In the genomic region with DNA sequence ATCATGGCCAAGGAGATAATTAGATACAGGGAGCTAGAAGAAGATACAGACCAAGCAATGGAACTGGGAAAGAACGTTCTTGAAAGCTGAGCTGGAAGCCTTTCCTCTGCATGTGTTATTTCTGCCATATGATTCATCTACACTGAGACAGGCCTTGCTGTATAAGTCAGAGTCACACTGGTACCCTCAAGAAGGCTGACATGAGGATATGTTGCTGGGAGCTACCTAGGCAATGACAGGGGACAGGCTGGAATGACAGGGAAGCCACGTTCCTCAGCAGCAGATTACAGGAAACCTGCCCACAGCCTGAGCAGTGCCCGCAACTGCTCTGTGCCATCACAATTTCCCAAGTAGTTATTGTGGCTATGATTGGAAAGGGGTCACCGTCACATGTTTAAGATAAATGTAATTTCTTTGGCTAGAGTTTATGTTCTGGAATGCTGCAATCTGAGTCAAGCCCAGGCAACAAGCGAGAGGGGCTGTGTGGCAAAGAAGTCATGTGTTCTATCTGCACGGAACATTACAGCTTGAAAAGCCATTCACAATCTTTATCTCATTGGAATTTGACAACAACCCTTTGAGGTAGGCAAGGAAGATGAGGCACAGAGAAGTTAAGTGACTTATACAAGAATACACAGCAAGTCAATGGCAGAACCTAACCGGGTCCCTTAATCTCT, we compare ENCODE assay signal across 1 cellular context.
A peak's percentile ranks its signal among the peaks of the same experiment; 100 is the strongest.
TF ChIP-seq lines count a peak whose summit lies in the region.

No MANE protein-coding gene starts in this region.

TF ChIP-seq in SK-N-SH, 30 proteins besides CTCF, POLR2A, EP300 and RAD21 (continued from another document):
- TF ChIP-seq JUND (IDR thresholded peaks at IDR 0.05) = no peak
- TF ChIP-seq FOXJ3 (CRISPR knock-in tag; IDR thresholded peaks at IDR 0.05) = no peak
- no peak for TF ChIP-seq EZH2phosphoT487 (IDR thresholded peaks at IDR 0.05; ENCODE audit: borderline replicate concordance, low read depth)
- no peak for TF ChIP-seq POLR2AphosphoS5 (IDR thresholded peaks at IDR 0.05; ENCODE audit: low read depth, low read length)
- TF ChIP-seq NFIC (IDR thresholded peaks at IDR 0.05; ENCODE audit: borderline replicate concordance) = no peak; the same call in 1 of the 2 replicates
- TF ChIP-seq SMC3 (IDR thresholded peaks at IDR 0.05; ENCODE audit: low read depth, low read length) = no peak
- TF ChIP-seq MEF2A (IDR thresholded peaks at IDR 0.05; ENCODE audit: borderline replicate concordance, low read depth) = no peak; the same call in 1 of the 2 replicates
- TF ChIP-seq NRF1 (IDR thresholded peaks at IDR 0.05; ENCODE audit: low read depth, low read length) = no peak
- TF ChIP-seq FOSL2 (IDR thresholded peaks at IDR 0.05; ENCODE audit: borderline replicate concordance, low read depth) = 0 out of 2 replicates have a peak, but pooled peaks have one; percentile 54
- no peak for TF ChIP-seq RFX5 (IDR thresholded peaks at IDR 0.05; ENCODE audit: low read length)
- TF ChIP-seq GABPA (IDR thresholded peaks at IDR 0.05; ENCODE audit: low read depth) = no peak
- TF ChIP-seq MXI1 (IDR thresholded peaks at IDR 0.05; ENCODE audit: low read depth, low read length) = no peak
- TF ChIP-seq, protein P1, sequence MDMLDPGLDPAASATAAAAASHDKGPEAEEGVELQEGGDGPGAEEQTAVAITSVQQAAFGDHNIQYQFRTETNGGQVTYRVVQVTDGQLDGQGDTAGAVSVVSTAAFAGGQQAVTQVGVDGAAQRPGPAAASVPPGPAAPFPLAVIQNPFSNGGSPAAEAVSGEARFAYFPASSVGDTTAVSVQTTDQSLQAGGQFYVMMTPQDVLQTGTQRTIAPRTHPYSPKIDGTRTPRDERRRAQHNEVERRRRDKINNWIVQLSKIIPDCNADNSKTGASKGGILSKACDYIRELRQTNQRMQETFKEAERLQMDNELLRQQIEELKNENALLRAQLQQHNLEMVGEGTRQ (IDR thresholded peaks at IDR 0.05; ENCODE audit: borderline replicate concordance, low read depth, low read length) = no peak
- TF ChIP-seq, protein P2, sequence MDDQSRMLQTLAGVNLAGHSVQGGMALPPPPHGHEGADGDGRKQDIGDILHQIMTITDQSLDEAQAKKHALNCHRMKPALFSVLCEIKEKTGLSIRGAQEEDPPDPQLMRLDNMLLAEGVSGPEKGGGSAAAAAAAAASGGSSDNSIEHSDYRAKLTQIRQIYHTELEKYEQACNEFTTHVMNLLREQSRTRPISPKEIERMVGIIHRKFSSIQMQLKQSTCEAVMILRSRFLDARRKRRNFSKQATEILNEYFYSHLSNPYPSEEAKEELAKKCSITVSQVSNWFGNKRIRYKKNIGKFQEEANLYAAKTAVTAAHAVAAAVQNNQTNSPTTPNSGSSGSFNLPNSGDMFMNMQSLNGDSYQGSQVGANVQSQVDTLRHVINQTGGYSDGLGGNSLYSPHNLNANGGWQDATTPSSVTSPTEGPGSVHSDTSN (IDR thresholded peaks at IDR 0.05) = peak; percentile 17; the same call in 1 of the 2 replicates
- TF ChIP-seq GATA2 (CRISPR knock-in tag; IDR thresholded peaks at IDR 0.05) = no peak
- peak; percentile 66 for TF ChIP-seq TCF12 (IDR thresholded peaks at IDR 0.05)
- no peak for TF ChIP-seq YY1 (IDR thresholded peaks at IDR 0.05; ENCODE audit: low read depth)
- TF ChIP-seq ELF1 (IDR thresholded peaks at IDR 0.05) = no peak
- TF ChIP-seq, protein P3, sequence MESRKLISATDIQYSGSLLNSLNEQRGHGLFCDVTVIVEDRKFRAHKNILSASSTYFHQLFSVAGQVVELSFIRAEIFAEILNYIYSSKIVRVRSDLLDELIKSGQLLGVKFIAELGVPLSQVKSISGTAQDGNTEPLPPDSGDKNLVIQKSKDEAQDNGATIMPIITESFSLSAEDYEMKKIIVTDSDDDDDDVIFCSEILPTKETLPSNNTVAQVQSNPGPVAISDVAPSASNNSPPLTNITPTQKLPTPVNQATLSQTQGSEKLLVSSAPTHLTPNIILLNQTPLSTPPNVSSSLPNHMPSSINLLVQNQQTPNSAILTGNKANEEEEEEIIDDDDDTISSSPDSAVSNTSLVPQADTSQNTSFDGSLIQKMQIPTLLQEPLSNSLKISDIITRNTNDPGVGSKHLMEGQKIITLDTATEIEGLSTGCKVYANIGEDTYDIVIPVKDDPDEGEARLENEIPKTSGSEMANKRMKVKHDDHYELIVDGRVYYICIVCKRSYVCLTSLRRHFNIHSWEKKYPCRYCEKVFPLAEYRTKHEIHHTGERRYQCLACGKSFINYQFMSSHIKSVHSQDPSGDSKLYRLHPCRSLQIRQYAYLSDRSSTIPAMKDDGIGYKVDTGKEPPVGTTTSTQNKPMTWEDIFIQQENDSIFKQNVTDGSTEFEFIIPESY (IDR thresholded peaks at IDR 0.05; ENCODE audit: borderline replicate concordance, low read depth) = no peak
- TF ChIP-seq, protein P4, sequence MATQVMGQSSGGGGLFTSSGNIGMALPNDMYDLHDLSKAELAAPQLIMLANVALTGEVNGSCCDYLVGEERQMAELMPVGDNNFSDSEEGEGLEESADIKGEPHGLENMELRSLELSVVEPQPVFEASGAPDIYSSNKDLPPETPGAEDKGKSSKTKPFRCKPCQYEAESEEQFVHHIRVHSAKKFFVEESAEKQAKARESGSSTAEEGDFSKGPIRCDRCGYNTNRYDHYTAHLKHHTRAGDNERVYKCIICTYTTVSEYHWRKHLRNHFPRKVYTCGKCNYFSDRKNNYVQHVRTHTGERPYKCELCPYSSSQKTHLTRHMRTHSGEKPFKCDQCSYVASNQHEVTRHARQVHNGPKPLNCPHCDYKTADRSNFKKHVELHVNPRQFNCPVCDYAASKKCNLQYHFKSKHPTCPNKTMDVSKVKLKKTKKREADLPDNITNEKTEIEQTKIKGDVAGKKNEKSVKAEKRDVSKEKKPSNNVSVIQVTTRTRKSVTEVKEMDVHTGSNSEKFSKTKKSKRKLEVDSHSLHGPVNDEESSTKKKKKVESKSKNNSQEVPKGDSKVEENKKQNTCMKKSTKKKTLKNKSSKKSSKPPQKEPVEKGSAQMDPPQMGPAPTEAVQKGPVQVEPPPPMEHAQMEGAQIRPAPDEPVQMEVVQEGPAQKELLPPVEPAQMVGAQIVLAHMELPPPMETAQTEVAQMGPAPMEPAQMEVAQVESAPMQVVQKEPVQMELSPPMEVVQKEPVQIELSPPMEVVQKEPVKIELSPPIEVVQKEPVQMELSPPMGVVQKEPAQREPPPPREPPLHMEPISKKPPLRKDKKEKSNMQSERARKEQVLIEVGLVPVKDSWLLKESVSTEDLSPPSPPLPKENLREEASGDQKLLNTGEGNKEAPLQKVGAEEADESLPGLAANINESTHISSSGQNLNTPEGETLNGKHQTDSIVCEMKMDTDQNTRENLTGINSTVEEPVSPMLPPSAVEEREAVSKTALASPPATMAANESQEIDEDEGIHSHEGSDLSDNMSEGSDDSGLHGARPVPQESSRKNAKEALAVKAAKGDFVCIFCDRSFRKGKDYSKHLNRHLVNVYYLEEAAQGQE (IDR thresholded peaks at IDR 0.05; ENCODE audit: low read depth, low read length) = no peak
